In genomic region chr2:235051436-235052260, GRCh38 we compare ENCODE assay signal across 9 cellular contexts.
DNase-seq lines count a peak whose midpoint lies in the region; ATAC-seq and TF ChIP-seq lines count a peak whose summit lies in the region.
"Had no signal": no experiment of that assay in that cellular context is flagged by ENCODE, and none has a peak within 500 bp of the region (broad histone marks: within the 10 kb centered on the region; RNA-seq: fewer than 3 reads in every experiment).

No MANE protein-coding gene starts in this region.

- H3K4me3 ChIP-seq in ascending aorta (no peak overlapping the region), rectal smooth muscle tissue (ENCODE audit: low read length) (no peak overlapping the region)

- TF ChIP-seq CTCF in ascending aorta (IDR thresholded peaks at IDR 0.05): no peak

- H3K27me3 ChIP-seq in ascending aorta (no peaks in the 10 kb centered on the region), rectal smooth muscle tissue (ENCODE audit: control insufficient read depth, insufficient read depth, low read length) (no peaks in the 10 kb centered on the region)

- H3K9ac ChIP-seq in rectal smooth muscle tissue (ENCODE audit: low read length): no peak overlapping the region

- DNase-seq in GM03348 (ENCODE audit: low spot score) (peak; percentile 39), ascending aorta (ENCODE audit: low spot score in 2 of 2) (peak in 1 of 2 donors; percentile 65), left ventricle myocardium superior (no peak), kidney tubule cell (ENCODE audit: low spot score) (no peak), T-helper 1 cell (no peak), activated gamma-delta T cell (lab: John Stamatoyannopoulos, UW) (no peak)
- DNase-seq: T-helper 17 cell had no signal

- intact Hi-C loops in ascending aorta (cut with DNase I) (loop anchor here (2.0 to 5.0 kb wide), 2 partner anchors 69 to 99 kb away; partner anchors contain the start of gene SH3BP4), left ventricle myocardium superior (cut with micrococcal nuclease) (no loop called here)

- no peaks in the 10 kb centered on the region for H3K9me3 ChIP-seq in ascending aorta

- peak; percentile 48 for ATAC-seq in left ventricle myocardium superior
- no peak for ATAC-seq in GM21528 (IDR thresholded peaks at IDR 0.05; ENCODE audit: low FRiP score, unreplicated experiment)
- ATAC-seq: T-helper 17 cell had no signal

- peaks cover 6 to 13% of the 10 kb centered on the region in 2 donors for H3K4me1 ChIP-seq in ascending aorta
- H3K4me1 ChIP-seq in rectal smooth muscle tissue (ENCODE audit: control insufficient read depth, insufficient read depth, low read length): peaks cover 12% of the 10 kb centered on the region

- H3K36me3 ChIP-seq in ascending aorta: peaks cover 6 to 30% of the 10 kb centered on the region in 2 donors
- H3K36me3 ChIP-seq in rectal smooth muscle tissue (ENCODE audit: control insufficient read depth, insufficient read depth, low read length): no peaks in the 10 kb centered on the region

- H3K27ac ChIP-seq in ascending aorta: peak overlapping the region; percentile 47 to 67
- peak overlapping the region; percentile 69 for H3K27ac ChIP-seq in rectal smooth muscle tissue (ENCODE audit: low read depth, low read length)
